In the genomic region with DNA sequence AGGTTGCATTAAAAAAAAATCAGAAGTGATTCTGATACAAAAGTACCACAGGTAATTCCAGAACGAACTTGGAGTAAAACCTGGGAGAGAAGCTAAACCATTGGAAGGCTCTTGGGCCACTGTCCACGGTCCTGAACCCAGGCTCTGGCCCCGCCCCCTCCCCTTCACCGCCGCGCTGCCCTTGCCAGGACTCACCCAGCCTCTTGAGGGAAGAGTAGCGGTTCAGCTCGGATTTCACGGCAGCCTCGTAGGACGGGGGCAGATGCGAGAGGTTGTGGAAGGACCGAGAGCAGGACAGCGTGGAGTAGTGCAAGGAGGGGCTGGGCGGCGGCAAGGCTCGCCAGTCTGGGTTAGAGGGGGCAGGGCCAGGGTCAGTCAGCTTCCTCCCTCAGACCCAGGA, we compare ENCODE assay signal across 1 cellular context.
TF ChIP-seq lines count a peak whose summit lies in the region.

No MANE protein-coding gene starts in this region.

TF ChIP-seq in HepG2, 621 proteins besides CTCF, POLR2A, EP300 and RAD21 (continued from another document and continues in another):
- TF ChIP-seq, protein P1, sequence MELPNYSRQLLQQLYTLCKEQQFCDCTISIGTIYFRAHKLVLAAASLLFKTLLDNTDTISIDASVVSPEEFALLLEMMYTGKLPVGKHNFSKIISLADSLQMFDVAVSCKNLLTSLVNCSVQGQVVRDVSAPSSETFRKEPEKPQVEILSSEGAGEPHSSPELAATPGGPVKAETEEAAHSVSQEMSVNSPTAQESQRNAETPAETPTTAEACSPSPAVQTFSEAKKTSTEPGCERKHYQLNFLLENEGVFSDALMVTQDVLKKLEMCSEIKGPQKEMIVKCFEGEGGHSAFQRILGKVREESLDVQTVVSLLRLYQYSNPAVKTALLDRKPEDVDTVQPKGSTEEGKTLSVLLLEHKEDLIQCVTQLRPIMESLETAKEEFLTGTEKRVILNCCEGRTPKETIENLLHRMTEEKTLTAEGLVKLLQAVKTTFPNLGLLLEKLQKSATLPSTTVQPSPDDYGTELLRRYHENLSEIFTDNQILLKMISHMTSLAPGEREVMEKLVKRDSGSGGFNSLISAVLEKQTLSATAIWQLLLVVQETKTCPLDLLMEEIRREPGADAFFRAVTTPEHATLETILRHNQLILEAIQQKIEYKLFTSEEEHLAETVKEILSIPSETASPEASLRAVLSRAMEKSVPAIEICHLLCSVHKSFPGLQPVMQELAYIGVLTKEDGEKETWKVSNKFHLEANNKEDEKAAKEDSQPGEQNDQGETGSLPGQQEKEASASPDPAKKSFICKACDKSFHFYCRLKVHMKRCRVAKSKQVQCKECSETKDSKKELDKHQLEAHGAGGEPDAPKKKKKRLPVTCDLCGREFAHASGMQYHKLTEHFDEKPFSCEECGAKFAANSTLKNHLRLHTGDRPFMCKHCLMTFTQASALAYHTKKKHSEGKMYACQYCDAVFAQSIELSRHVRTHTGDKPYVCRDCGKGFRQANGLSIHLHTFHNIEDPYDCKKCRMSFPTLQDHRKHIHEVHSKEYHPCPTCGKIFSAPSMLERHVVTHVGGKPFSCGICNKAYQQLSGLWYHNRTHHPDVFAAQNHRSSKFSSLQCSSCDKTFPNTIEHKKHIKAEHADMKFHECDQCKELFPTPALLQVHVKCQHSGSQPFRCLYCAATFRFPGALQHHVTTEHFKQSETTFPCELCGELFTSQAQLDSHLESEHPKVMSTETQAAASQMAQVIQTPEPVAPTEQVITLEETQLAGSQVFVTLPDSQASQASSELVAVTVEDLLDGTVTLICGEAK (IDR thresholded peaks at IDR 0.05) = no peak
- TF ChIP-seq, protein P1 (CRISPR knock-in tag; IDR thresholded peaks at IDR 0.05) = peak; percentile 32; the same call in 1 of the 2 replicates
- TF ChIP-seq, protein P2, sequence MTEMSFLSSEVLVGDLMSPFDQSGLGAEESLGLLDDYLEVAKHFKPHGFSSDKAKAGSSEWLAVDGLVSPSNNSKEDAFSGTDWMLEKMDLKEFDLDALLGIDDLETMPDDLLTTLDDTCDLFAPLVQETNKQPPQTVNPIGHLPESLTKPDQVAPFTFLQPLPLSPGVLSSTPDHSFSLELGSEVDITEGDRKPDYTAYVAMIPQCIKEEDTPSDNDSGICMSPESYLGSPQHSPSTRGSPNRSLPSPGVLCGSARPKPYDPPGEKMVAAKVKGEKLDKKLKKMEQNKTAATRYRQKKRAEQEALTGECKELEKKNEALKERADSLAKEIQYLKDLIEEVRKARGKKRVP (CRISPR knock-in tag; IDR thresholded peaks at IDR 0.05) = peak in 1 of 2 experiments; percentile 41; a peak in 1 of 4 replicates
- TF ChIP-seq ZNF776 (CRISPR knock-in tag; IDR thresholded peaks at IDR 0.05) (no peak), TGIF2 (CRISPR knock-in tag; IDR thresholded peaks at IDR 0.05) (peak; percentile 84), ZNF570 (CRISPR knock-in tag; IDR thresholded peaks at IDR 0.05; ENCODE audit: borderline replicate concordance) (no peak), MED1 (CRISPR knock-in tag; IDR thresholded peaks at IDR 0.05) (peak; percentile 21; the same call in 1 of the 2 replicates), ZNF124 (CRISPR knock-in tag; IDR thresholded peaks at IDR 0.05) (no peak), HMG20B (CRISPR knock-in tag; conservative IDR thresholded peaks at IDR 0.05) (no peak), ZNF451 (CRISPR knock-in tag; IDR thresholded peaks at IDR 0.05) (no peak), ZNF652 (CRISPR knock-in tag; IDR thresholded peaks at IDR 0.05; ENCODE audit: borderline replicate concordance, low read depth) (no peak), ESRRA (CRISPR knock-in tag; IDR thresholded peaks at IDR 0.05; ENCODE audit: low read depth) (no peak), ZNF614 (CRISPR knock-in tag; IDR thresholded peaks at IDR 0.05; ENCODE audit: borderline replicate concordance) (no peak), KDM2A (CRISPR knock-in tag; IDR thresholded peaks at IDR 0.05; ENCODE audit: borderline replicate concordance, low read depth) (peak; percentile 74), TEAD3 (CRISPR knock-in tag; optimal IDR thresholded peaks at IDR 0.05; ENCODE audit: borderline replicate concordance) (no peak), ZNF207 (IDR thresholded peaks at IDR 0.05; ENCODE audit: borderline replicate concordance) (no peak), PCBP1 (IDR thresholded peaks at IDR 0.05; ENCODE audit: borderline replicate concordance, low read depth, low read length) (no peak), BRD4 (CRISPR knock-in tag; IDR thresholded peaks at IDR 0.05) (no peak), ZBTB21 (CRISPR knock-in tag; IDR thresholded peaks at IDR 0.05) (no peak), ZNF720 (CRISPR knock-in tag; IDR thresholded peaks at IDR 0.05) (no peak), NCOA1 (CRISPR knock-in tag; IDR thresholded peaks at IDR 0.05) (no peak), ZNF205 (CRISPR knock-in tag; IDR thresholded peaks at IDR 0.05) (0 out of 2 replicates have a peak, but pooled peaks have one; percentile 54), ZNF530 (CRISPR knock-in tag; IDR thresholded peaks at IDR 0.05; ENCODE audit: low read depth) (no peak), TP53 (CRISPR knock-in tag; conservative IDR thresholded peaks at IDR 0.05) (no peak)
- TF ChIP-seq, protein P3, sequence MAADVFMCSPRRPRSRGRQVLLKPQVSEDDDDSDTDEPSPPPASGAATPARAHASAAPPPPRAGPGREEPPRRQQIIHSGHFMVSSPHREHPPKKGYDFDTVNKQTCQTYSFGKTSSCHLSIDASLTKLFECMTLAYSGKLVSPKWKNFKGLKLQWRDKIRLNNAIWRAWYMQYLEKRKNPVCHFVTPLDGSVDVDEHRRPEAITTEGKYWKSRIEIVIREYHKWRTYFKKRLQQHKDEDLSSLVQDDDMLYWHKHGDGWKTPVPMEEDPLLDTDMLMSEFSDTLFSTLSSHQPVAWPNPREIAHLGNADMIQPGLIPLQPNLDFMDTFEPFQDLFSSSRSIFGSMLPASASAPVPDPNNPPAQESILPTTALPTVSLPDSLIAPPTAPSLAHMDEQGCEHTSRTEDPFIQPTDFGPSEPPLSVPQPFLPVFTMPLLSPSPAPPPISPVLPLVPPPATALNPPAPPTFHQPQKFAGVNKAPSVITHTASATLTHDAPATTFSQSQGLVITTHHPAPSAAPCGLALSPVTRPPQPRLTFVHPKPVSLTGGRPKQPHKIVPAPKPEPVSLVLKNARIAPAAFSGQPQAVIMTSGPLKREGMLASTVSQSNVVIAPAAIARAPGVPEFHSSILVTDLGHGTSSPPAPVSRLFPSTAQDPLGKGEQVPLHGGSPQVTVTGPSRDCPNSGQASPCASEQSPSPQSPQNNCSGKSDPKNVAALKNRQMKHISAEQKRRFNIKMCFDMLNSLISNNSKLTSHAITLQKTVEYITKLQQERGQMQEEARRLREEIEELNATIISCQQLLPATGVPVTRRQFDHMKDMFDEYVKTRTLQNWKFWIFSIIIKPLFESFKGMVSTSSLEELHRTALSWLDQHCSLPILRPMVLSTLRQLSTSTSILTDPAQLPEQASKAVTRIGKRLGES (CRISPR knock-in tag; IDR thresholded peaks at IDR 0.05; ENCODE audit: borderline replicate concordance) = no peak; the same call in 1 of the 2 replicates
- TF ChIP-seq, protein P4, sequence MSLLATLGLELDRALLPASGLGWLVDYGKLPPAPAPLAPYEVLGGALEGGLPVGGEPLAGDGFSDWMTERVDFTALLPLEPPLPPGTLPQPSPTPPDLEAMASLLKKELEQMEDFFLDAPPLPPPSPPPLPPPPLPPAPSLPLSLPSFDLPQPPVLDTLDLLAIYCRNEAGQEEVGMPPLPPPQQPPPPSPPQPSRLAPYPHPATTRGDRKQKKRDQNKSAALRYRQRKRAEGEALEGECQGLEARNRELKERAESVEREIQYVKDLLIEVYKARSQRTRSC (CRISPR knock-in tag; IDR thresholded peaks at IDR 0.05; ENCODE audit: low read depth) = no peak
- TF ChIP-seq, protein P5, sequence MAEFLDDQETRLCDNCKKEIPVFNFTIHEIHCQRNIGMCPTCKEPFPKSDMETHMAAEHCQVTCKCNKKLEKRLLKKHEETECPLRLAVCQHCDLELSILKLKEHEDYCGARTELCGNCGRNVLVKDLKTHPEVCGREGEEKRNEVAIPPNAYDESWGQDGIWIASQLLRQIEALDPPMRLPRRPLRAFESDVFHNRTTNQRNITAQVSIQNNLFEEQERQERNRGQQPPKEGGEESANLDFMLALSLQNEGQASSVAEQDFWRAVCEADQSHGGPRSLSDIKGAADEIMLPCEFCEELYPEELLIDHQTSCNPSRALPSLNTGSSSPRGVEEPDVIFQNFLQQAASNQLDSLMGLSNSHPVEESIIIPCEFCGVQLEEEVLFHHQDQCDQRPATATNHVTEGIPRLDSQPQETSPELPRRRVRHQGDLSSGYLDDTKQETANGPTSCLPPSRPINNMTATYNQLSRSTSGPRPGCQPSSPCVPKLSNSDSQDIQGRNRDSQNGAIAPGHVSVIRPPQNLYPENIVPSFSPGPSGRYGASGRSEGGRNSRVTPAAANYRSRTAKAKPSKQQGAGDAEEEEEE (CRISPR knock-in tag; IDR thresholded peaks at IDR 0.05; ENCODE audit: borderline replicate concordance) = no peak; the same call in 1 of the 2 replicates
- TF ChIP-seq, protein P6, sequence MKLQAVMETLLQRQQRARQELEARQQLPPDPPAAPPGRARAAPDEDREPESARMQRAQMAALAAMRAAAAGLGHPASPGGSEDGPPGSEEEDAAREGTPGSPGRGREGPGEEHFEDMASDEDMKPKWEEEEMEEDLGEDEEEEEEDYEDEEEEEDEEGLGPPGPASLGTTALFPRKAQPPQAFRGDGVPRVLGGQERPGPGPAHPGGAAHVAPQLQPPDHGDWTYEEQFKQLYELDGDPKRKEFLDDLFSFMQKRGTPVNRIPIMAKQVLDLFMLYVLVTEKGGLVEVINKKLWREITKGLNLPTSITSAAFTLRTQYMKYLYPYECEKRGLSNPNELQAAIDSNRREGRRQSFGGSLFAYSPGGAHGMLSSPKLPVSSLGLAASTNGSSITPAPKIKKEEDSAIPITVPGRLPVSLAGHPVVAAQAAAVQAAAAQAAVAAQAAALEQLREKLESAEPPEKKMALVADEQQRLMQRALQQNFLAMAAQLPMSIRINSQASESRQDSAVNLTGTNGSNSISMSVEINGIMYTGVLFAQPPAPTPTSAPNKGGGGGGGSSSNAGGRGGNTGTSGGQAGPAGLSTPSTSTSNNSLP (IDR thresholded peaks at IDR 0.05; ENCODE audit: low read depth, low read length) = no peak
- TF ChIP-seq, protein P7, sequence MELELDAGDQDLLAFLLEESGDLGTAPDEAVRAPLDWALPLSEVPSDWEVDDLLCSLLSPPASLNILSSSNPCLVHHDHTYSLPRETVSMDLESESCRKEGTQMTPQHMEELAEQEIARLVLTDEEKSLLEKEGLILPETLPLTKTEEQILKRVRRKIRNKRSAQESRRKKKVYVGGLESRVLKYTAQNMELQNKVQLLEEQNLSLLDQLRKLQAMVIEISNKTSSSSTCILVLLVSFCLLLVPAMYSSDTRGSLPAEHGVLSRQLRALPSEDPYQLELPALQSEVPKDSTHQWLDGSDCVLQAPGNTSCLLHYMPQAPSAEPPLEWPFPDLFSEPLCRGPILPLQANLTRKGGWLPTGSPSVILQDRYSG (CRISPR knock-in tag; IDR thresholded peaks at IDR 0.05) = 0 out of 2 replicates have a peak, but pooled peaks have one; percentile 47
- TF ChIP-seq, protein P8, sequence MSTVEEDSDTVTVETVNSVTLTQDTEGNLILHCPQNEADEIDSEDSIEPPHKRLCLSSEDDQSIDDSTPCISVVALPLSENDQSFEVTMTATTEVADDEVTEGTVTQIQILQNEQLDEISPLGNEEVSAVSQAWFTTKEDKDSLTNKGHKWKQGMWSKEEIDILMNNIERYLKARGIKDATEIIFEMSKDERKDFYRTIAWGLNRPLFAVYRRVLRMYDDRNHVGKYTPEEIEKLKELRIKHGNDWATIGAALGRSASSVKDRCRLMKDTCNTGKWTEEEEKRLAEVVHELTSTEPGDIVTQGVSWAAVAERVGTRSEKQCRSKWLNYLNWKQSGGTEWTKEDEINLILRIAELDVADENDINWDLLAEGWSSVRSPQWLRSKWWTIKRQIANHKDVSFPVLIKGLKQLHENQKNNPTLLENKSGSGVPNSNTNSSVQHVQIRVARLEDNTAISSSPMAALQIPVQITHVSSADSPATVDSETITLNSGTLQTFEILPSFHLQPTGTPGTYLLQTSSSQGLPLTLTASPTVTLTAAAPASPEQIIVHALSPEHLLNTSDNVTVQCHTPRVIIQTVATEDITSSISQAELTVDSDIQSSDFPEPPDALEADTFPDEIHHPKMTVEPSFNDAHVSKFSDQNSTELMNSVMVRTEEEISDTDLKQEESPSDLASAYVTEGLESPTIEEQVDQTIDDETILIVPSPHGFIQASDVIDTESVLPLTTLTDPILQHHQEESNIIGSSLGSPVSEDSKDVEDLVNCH (CRISPR knock-in tag; IDR thresholded peaks at IDR 0.05) = no peak
- TF ChIP-seq, protein P9, sequence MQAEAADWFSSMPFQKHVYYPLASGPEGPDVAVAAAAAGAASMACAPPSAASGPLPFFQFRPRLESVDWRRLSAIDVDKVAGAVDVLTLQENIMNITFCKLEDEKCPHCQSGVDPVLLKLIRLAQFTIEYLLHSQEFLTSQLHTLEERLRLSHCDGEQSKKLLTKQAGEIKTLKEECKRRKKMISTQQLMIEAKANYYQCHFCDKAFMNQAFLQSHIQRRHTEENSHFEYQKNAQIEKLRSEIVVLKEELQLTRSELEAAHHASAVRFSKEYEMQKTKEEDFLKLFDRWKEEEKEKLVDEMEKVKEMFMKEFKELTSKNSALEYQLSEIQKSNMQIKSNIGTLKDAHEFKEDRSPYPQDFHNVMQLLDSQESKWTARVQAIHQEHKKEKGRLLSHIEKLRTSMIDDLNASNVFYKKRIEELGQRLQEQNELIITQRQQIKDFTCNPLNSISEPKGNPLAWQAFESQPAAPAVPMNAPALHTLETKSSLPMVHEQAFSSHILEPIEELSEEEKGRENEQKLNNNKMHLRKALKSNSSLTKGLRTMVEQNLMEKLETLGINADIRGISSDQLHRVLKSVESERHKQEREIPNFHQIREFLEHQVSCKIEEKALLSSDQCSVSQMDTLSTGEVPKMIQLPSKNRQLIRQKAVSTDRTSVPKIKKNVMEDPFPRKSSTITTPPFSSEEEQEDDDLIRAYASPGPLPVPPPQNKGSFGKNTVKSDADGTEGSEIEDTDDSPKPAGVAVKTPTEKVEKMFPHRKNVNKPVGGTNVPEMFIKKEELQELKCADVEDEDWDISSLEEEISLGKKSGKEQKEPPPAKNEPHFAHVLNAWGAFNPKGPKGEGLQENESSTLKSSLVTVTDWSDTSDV (CRISPR knock-in tag; IDR thresholded peaks at IDR 0.05) = no peak
